ENCODE assay signal across 8 cellular contexts in the genomic region with DNA sequence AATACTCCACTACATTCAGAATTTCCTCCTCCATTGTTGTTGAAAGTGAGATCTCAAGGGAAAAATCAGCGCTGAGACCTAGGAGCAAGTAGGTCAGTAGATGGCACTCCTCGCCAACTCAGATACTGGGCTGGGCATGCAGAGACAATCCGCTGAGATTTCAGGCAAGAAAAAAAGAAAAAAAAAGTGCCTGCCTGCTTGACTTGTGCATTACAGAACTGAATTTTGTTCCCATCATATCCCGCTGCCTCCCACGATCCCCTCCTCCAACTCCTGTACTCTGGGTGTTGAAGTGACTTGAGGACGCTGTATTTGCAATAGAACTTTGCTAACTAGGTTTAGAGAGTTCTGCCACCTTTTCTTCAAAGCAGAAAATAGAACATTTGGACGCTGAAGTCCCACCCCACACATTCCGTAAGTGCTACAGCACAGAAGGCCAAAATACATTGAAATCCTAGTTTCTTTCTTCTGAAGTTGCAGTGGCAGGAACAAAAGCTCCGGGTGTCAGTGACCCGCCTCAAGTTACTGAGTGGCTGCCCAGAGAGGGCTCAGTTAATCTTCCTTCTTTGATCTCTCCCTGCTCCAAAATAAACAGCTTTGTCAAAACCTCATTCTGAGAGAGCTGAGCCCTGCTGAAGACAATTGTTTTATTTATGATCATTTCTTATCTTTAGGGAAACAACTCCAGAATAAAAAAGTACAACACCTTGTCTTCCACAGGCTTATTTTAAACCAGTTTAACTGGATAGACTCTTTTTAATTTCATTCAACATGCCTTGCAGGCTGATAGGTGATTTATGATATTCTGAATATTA.
A peak's percentile ranks its signal among the peaks of the same experiment; 100 is the strongest.
DNase-seq lines count a peak whose midpoint lies in the region; ATAC-seq and TF ChIP-seq lines count a peak whose summit lies in the region.

No MANE protein-coding gene starts in this region.

- peak; percentile 38 to 44 for TF ChIP-seq CTCF in left lung (IDR thresholded peaks at IDR 0.05)

- H3K27me3 ChIP-seq in left lung = no peaks in the 10 kb centered on the region

- no peak overlapping the region for H3K27ac ChIP-seq in left lung

- H3K4me1 ChIP-seq in left lung = peaks cover 0 to 3% of the 10 kb centered on the region in 2 donors

- intact Hi-C loops in left lung (cut with DNase I) = loop anchor here in 1 of 2 donors (10.0 kb wide), 2 partner anchors 268 to 432 kb away; partner anchors contain the start of gene MLLT3
- intact Hi-C loops in posterior vena cava (cut with DNase I) = loop anchor here (5.0 to 10.0 kb wide), 3 partner anchors 266 to 586 kb away; partner anchors contain the start of gene MLLT3 (in 2 of the 2)

- H3K36me3 ChIP-seq in left lung = no peaks in the 10 kb centered on the region

- no peak overlapping the region for H3K4me3 ChIP-seq in left lung

- peak; percentile 90 for ATAC-seq in left lung

- peak; percentile 60 for DNase-seq in DMS153 (lab: John Stamatoyannopoulos, UW)
- DNase-seq in GOT3 (lab: John Stamatoyannopoulos, UW) = peak; percentile 2
- peak; percentile 54 for DNase-seq in NCI-H1694 treated with DMSO at 0.1 percent for 48 hours (lab: John Stamatoyannopoulos, UW)
- peak; percentile 34 for DNase-seq in activated CD4-positive, CD25-positive, alpha-beta regulatory T cell treated with anti-CD3 and anti-CD28 coated beads, Interleukin-2, amount 50 U/mL, for 72 hours
- peak; percentile 75 to 89 for DNase-seq in dermis microvascular lymphatic vessel endothelial cell (ENCODE audit: low read depth in 2 of 2)
- DNase-seq in left lung = peak in 1 of 2 donors; percentile 55
- peak; percentile 51 for DNase-seq in stimulated activated CD4-positive, alpha-beta T cell treated with anti-CD3 and anti-CD28 coated beads, Interleukin-4, amount 100 ng/mL, for 1 hour
- DNase-seq in posterior vena cava (ENCODE audit: low spot score) = no peak

- H3K9me3 ChIP-seq in left lung = no peaks in the 10 kb centered on the region
